ENCODE assay signal across 30 cellular contexts in the genomic region with DNA sequence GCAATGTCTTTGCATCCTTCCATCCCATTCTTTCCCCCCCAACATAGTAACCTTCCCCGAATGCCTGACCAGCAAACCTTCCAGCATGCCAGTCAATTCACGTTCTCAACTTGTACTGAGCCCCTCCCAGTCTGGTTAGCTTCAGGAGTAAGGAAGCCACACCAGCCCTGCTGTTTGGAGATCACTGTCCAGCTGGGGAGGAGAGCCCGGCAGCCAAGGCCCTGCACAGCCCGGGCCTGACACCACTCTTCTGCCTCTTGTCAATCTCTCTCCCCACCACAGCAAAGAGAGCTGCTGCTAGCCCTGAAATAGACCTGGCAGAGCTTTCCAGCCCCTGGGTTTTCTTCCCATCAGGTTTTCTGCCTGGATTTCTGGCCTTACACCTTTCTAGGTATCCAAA.
A peak's percentile ranks its signal among the peaks of the same experiment; 100 is the strongest.
DNase-seq lines count a peak whose midpoint lies in the region; ATAC-seq, FAIRE-seq and TF ChIP-seq lines count a peak whose summit lies in the region.
"Had no signal": no experiment of that assay in that cellular context is flagged by ENCODE, and none has a peak within 500 bp of the region (broad histone marks: within the 10 kb centered on the region; RNA-seq: fewer than 3 reads in every experiment).

No MANE protein-coding gene starts in this region.

- no peaks in the 10 kb centered on the region for H3K36me3 Mint-ChIP-seq in dendritic cell treated with granulocyte-macrophage colony-stimulating factor and Interleukin-4, amounts not matched to agents 40 ng/mL and 50 ng/mL, for 4 days (ENCODE audit: low read depth)
- H3K36me3 Mint-ChIP-seq in mesothelial cell of epicardium = no peaks in the 10 kb centered on the region
- H3K36me3 Mint-ChIP-seq in neural progenitor cell = no peaks in the 10 kb centered on the region
- H3K36me3 Mint-ChIP-seq: activated naive CD8-positive, alpha-beta T cell; naive thymus-derived CD8-positive, alpha-beta T cell had no signal

- H3F3A ChIP-seq in neural progenitor cell (ENCODE audit: low read depth) = no peaks in the 10 kb centered on the region

- H3K4me2 ChIP-seq in HepG2 (ENCODE audit: low read depth, low read length) (no peak overlapping the region), neural progenitor cell (no peak overlapping the region)
- H3K4me2 ChIP-seq: KMS-11 had no signal

- H3K4me3 Mint-ChIP-seq in dendritic cell treated with granulocyte-macrophage colony-stimulating factor and Interleukin-4, amounts not matched to agents 40 ng/mL and 50 ng/mL, for 4 days = no peak overlapping the region
- no peak overlapping the region for H3K4me3 Mint-ChIP-seq in mesothelial cell of epicardium
- no peak overlapping the region for H3K4me3 Mint-ChIP-seq in neural progenitor cell
- H3K4me3 Mint-ChIP-seq: activated CD4-positive, alpha-beta T cell treated with anti-CD3 and anti-CD28 coated beads, Interleukin-2, amount 10 ng/mL, durations not matched to agents 24 days and 14 days; activated naive CD8-positive, alpha-beta T cell; B cell; endodermal cell; naive thymus-derived CD8-positive, alpha-beta T cell had no signal

- TF ChIP-seq EP300 in HepG2 (IDR thresholded peaks at IDR 0.05; ENCODE audit: low read depth in 2 of 2, low read length in 2 of 2) (no peak), HepG2 (CRISPR knock-in tag; IDR thresholded peaks at IDR 0.05; ENCODE audit: borderline replicate concordance) (no peak), transverse colon (IDR thresholded peaks at IDR 0.05; ENCODE audit: low read depth) (no peak)

- DNase-seq in HepG2 (ENCODE audit: low spot score) (no peak), right lobe of liver (no peak), mesothelial cell of epicardium (ENCODE audit: low spot score in 2 of 2, unreplicated experiment in 2 of 2) (no peak), transverse colon (no peak), neural progenitor cell (ENCODE audit: low spot score) (no peak)
- DNase-seq: ACHN; activated CD4-positive, alpha-beta T cell treated with anti-CD3 and anti-CD28 coated beads, Interleukin-2, amount 10 ng/mL, durations not matched to agents 24 days and 14 days; activated effector memory CD4-positive, alpha-beta T cell treated with anti-CD3 and anti-CD28 coated beads, Interleukin-2, amount 50 U/mL, for 16 hours; cortex of kidney; endodermal cell; glutamatergic neuron; lower lobe of right lung; MM.1S; naive thymus-derived CD8-positive, alpha-beta T cell; NCI-H2081 treated with DMSO at 0.1 percent for 48 hours; NCI-H774; retina; stimulated activated CD8-positive, alpha-beta memory T cell treated with anti-CD3 and anti-CD28 coated beads, Interleukin-4, amount 100 ng/mL, for 48 hours; T1000; WERI-Rb-1 had no signal

- BruUV-seq in HepG2 (replicated peaks; lab: Mats Ljungman, UMichigan) = no TSS peak

- FAIRE-seq in HepG2 (lab: Jason Lieb, UNC) = no peak

- CTCF ChIA-PET in HepG2 (lab: Yijun Ruan, JAX; ENCODE audit: low intra/inter-chr PET ratio, low total read pairs) = no interaction called here

- H3K27me3 Mint-ChIP-seq in dendritic cell treated with granulocyte-macrophage colony-stimulating factor and Interleukin-4, amounts not matched to agents 40 ng/mL and 50 ng/mL, for 4 days = peaks cover 17% of the 10 kb centered on the region
- no peaks in the 10 kb centered on the region for H3K27me3 Mint-ChIP-seq in mesothelial cell of epicardium (ENCODE audit: low read depth)
- peaks cover 4% of the 10 kb centered on the region for H3K27me3 Mint-ChIP-seq in neural progenitor cell (ENCODE audit: insufficient read depth, low read depth)
- H3K27me3 Mint-ChIP-seq: activated CD4-positive, alpha-beta T cell treated with anti-CD3 and anti-CD28 coated beads, Interleukin-2, amount 10 ng/mL, durations not matched to agents 24 days and 14 days; activated naive CD8-positive, alpha-beta T cell had no signal

- H3K4me1 ChIP-seq in HepG2 (ENCODE audit: insufficient read depth, low read length) (peaks cover 53% of the 10 kb centered on the region), right lobe of liver (peaks cover 0 to 40% (median 6%) of the 10 kb centered on the region in 4 donors), transverse colon (peaks cover 0 to 67% (median 57%) of the 10 kb centered on the region in 4 donors), neural progenitor cell (peaks cover 21% of the 10 kb centered on the region)
- H3K4me1 ChIP-seq: SJSA1 had no signal

- H3K27ac ChIP-seq in HepG2 (ENCODE audit: extremely low read length, insufficient read depth, low read length) (no peak overlapping the region), right lobe of liver (no peak overlapping the region), transverse colon (peak overlapping the region in 3 of 4 donors; percentile 26 to 49 (median 37)), neural progenitor cell (no peak overlapping the region)
- H3K27ac ChIP-seq: KMS-11, lower lobe of right lung, Peyer's patch, SJSA1, tibial nerve, WERI-Rb-1 had no signal

- H3K9me3 ChIP-seq in HepG2 (ENCODE audit: low read length) = no peaks in the 10 kb centered on the region
- H3K9me3 ChIP-seq in right lobe of liver = no peaks in the 10 kb centered on the region
- no peaks in the 10 kb centered on the region for H3K9me3 ChIP-seq in transverse colon
- H3K9me3 ChIP-seq in neural progenitor cell (ENCODE audit: low read depth) = no peaks in the 10 kb centered on the region
- H3K9me3 ChIP-seq: lower lobe of right lung, Peyer's patch, SJSA1, tibial nerve had no signal

- no peak for TF ChIP-seq CTCF in HepG2 (CRISPR knock-in tag; IDR thresholded peaks at IDR 0.05)
- no peak for TF ChIP-seq CTCF in right lobe of liver (IDR thresholded peaks at IDR 0.05)
- no peak for TF ChIP-seq CTCF in mesothelial cell of epicardium (IDR thresholded peaks at IDR 0.05; ENCODE audit: unreplicated experiment)
- TF ChIP-seq CTCF in transverse colon (IDR thresholded peaks at IDR 0.05) = no peak
- TF ChIP-seq CTCF in neural progenitor cell (IDR thresholded peaks at IDR 0.05) = no peak

- TF ChIP-seq POLR2A in HepG2 (IDR thresholded peaks at IDR 0.05; ENCODE audit: insufficient read depth in 1 of 2, low read depth in 2 of 2, low read length in 2 of 2) (no peak), right lobe of liver (IDR thresholded peaks at IDR 0.05) (no peak), transverse colon (IDR thresholded peaks at IDR 0.05) (no peak)

- H2AFZ ChIP-seq in HepG2 (ENCODE audit: low read length) (no peak overlapping the region), neural progenitor cell (replicated peaks) (no peak overlapping the region)

- 17% methylated on average over 4 of the region's 4 CpGs for WGBS in HepG2 (ENCODE audit: low lambda C conversion rate)
- 75% methylated on average over 2 of the region's 4 CpGs for WGBS in right lobe of liver (ENCODE audit: insufficient coverage, low coverage, low lambda C conversion rate, missing lambda C conversion rate)
- 45% methylated on average over 4 of the region's 4 CpGs; no CpG with 5 or more reads in 1 of the 2 donors for WGBS in transverse colon (ENCODE audit: low coverage in 1 of 2), 2 donors

- no peaks in the 10 kb centered on the region for H3K79me2 ChIP-seq in HepG2 (ENCODE audit: insufficient read depth, low read length)
- H3K79me2 ChIP-seq in neural progenitor cell (ENCODE audit: low read depth) = no peaks in the 10 kb centered on the region

- no peak for TF ChIP-seq RAD21 in HepG2 (CRISPR knock-in tag; IDR thresholded peaks at IDR 0.05)

- H4K20me1 ChIP-seq in HepG2 (ENCODE audit: insufficient read depth, low read length) (no peaks in the 10 kb centered on the region), neural progenitor cell (ENCODE audit: low read depth) (no peaks in the 10 kb centered on the region)

- H3K4me1 Mint-ChIP-seq in dendritic cell treated with granulocyte-macrophage colony-stimulating factor and Interleukin-4, amounts not matched to agents 40 ng/mL and 50 ng/mL, for 4 days (ENCODE audit: low read depth) = peaks cover 64% of the 10 kb centered on the region
- H3K4me1 Mint-ChIP-seq in mesothelial cell of epicardium = peaks cover 53% of the 10 kb centered on the region
- peaks cover 31% of the 10 kb centered on the region for H3K4me1 Mint-ChIP-seq in neural progenitor cell
- H3K4me1 Mint-ChIP-seq: B cell had no signal

- no peaks in the 10 kb centered on the region for H3K36me3 ChIP-seq in HepG2 (replicated peaks in 1 of 2; ENCODE audit: control insufficient read depth in 1 of 2, insufficient read depth in 2 of 2, low read length in 2 of 2)
- no peaks in the 10 kb centered on the region for H3K36me3 ChIP-seq in right lobe of liver
- H3K36me3 ChIP-seq in transverse colon = no peaks in the 10 kb centered on the region
- no peaks in the 10 kb centered on the region for H3K36me3 ChIP-seq in neural progenitor cell
- H3K36me3 ChIP-seq: lower lobe of right lung, Peyer's patch, SJSA1, tibial nerve, WERI-Rb-1 had no signal

- H3K27me3 ChIP-seq in HepG2 (ENCODE audit: control insufficient read depth in 1 of 2, insufficient read depth in 2 of 2, low read length in 2 of 2) = peaks cover 7 to 70% of the 10 kb centered on the region in 2 experiments; a peak in 4 of 5 replicates
- H3K27me3 ChIP-seq in right lobe of liver = no peaks in the 10 kb centered on the region
- H3K27me3 ChIP-seq in transverse colon = no peaks in the 10 kb centered on the region
- H3K27me3 ChIP-seq in neural progenitor cell = no peaks in the 10 kb centered on the region
- H3K27me3 ChIP-seq: Peyer's patch, SJSA1, tibial nerve had no signal

- in situ Hi-C loops in HepG2 (cut with HindIII; ENCODE audit: extremely low pct_ligation_motif_present, low pct_unique_long_range_greater_than_20kb) = no loop called here
- in situ Hi-C loops in transverse colon (cut with MboI; ENCODE audit: low pct_ligation_motif_present in 1 of 4, low pct_unique_long_range_greater_than_20kb in 1 of 4, low sequenced_read_pairs in 3 of 4) = no loop called here

- peak; percentile 14; the same call in 2 of the 3 replicates for ATAC-seq in HepG2
- no peak for ATAC-seq in right lobe of liver
- no peak for ATAC-seq in HG03097 (IDR thresholded peaks at IDR 0.05; ENCODE audit: low FRiP score, unreplicated experiment)
- no peak for ATAC-seq in HG02642 (IDR thresholded peaks at IDR 0.05; ENCODE audit: poor library complexity, unreplicated experiment)
- ATAC-seq: HCT116; lower lobe of right lung; naive thymus-derived CD8-positive, alpha-beta T cell had no signal

- POLR2A ChIA-PET in HepG2 (lab: Yijun Ruan, JAX) = interaction anchor here (1.0 kb wide), 1 partner anchor 186 kb away, joined by 5 read pairs; a partner anchor contains a TSS

- intact Hi-C loops in HepG2 (cut with micrococcal nuclease; ENCODE audit: unreplicated experiment) (no loop called here), right lobe of liver (cut with DNase I) (no loop called here), transverse colon (cut with DNase I; ENCODE audit: low total_unique reads) (no loop called here)
- intact Hi-C loops in dendritic cell treated with granulocyte-macrophage colony-stimulating factor and Interleukin-4, amounts not matched to agents 40 ng/mL and 50 ng/mL, for 4 days (cut with micrococcal nuclease) = no loop called here

- peak overlapping the region; percentile 33 for H3K27ac Mint-ChIP-seq in dendritic cell treated with granulocyte-macrophage colony-stimulating factor and Interleukin-4, amounts not matched to agents 40 ng/mL and 50 ng/mL, for 4 days
- H3K27ac Mint-ChIP-seq in mesothelial cell of epicardium = peak overlapping the region; percentile 1
- no peak overlapping the region for H3K27ac Mint-ChIP-seq in neural progenitor cell
- H3K27ac Mint-ChIP-seq: activated CD4-positive, alpha-beta T cell treated with anti-CD3 and anti-CD28 coated beads, Interleukin-2, amount 10 ng/mL, durations not matched to agents 24 days and 14 days; activated naive CD8-positive, alpha-beta T cell; B cell; endodermal cell; naive thymus-derived CD8-positive, alpha-beta T cell had no signal

- H3K9me3 Mint-ChIP-seq in dendritic cell treated with granulocyte-macrophage colony-stimulating factor and Interleukin-4, amounts not matched to agents 40 ng/mL and 50 ng/mL, for 4 days = no peaks in the 10 kb centered on the region
- no peaks in the 10 kb centered on the region for H3K9me3 Mint-ChIP-seq in mesothelial cell of epicardium
- no peaks in the 10 kb centered on the region for H3K9me3 Mint-ChIP-seq in neural progenitor cell
- H3K9me3 Mint-ChIP-seq: activated CD4-positive, alpha-beta T cell treated with anti-CD3 and anti-CD28 coated beads, Interleukin-2, amount 10 ng/mL, durations not matched to agents 24 days and 14 days; endodermal cell; naive thymus-derived CD8-positive, alpha-beta T cell had no signal

- H3K9ac ChIP-seq in HepG2 (ENCODE audit: insufficient read depth, low read depth, low read length) (no peak overlapping the region), neural progenitor cell (no peak overlapping the region)
- H3K9ac ChIP-seq: KMS-11 had no signal

- H3K4me3 ChIP-seq in HepG2 (replicated peaks in 1 of 3; ENCODE audit: insufficient read depth in 1 of 3, low read depth in 2 of 3, low read length in 3 of 3) (no peak overlapping the region), right lobe of liver (no peak overlapping the region), transverse colon (no peak overlapping the region), neural progenitor cell (no peak overlapping the region)
- H3K4me3 ChIP-seq: lower lobe of right lung, Peyer's patch, SJSA1, tibial nerve had no signal

Comparison
In these comparisons a context has a peak if more than half of its experiments do, and no peak if none do; other contexts are left out.
1. H3K27ac ChIP-seq: peak in transverse colon (3 of 4); none in HepG2 (single experiment), right lobe of liver (0 of 3) and neural progenitor cell (single experiment).